17 cellular contexts compared by ENCODE assay signal in the genomic region with DNA sequence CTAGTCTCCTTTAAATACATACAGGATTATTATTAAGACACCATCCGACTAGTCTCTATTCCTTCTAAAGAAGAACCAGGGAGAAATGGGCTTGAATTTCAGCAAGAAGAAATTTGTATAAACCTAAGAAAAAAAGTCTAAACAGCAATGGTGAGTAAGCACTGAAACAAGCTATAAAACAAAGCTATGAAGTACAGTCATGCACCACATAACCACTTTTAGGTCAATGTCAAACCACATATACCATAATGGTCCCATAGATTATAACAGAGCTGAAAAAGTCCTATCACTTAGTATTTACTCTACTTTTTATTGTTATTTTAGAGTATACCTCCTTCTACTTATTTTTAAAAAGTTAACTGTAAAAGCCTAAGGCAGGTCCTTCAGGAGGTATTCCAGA.
DNase-seq lines count a peak whose midpoint lies in the region; ATAC-seq and TF ChIP-seq lines count a peak whose summit lies in the region.
"Had no signal": no experiment of that assay in that cellular context is flagged by ENCODE, and none has a peak within 500 bp of the region (broad histone marks: within the 10 kb centered on the region; RNA-seq: fewer than 3 reads in every experiment).

No MANE protein-coding gene starts in this region.

- H3K4me3 ChIP-seq in cardiac fibroblast (replicated peaks in 1 of 2; ENCODE audit: low read depth in 2 of 2, low read length in 2 of 2), result no peak overlapping the region
- H3K4me3 ChIP-seq: GM12878, SK-N-MC had no signal

- no peak for ATAC-seq in GM21390 (IDR thresholded peaks at IDR 0.05; ENCODE audit: unreplicated experiment)
- ATAC-seq: GM12878, left ventricle myocardium superior, Panc1 had no signal

- DNase-seq in AG20443 (ENCODE audit: low spot score) (peak; percentile 36), LHCN-M2 (ENCODE audit: low read depth) (peak; percentile 72), cardiac fibroblast (ENCODE audit: low read depth in 2 of 2) (peak; percentile 31 to 77), iris pigment epithelial cell (ENCODE audit: low read depth) (peak; percentile 81), anterior cingulate cortex (lab: John Stamatoyannopoulos, UW) (no peak), NCI-H2081 treated with DMSO at 0.1 percent for 48 hours (lab: John Stamatoyannopoulos, UW) (no peak)
- no peak for DNase-seq in activated CD4-positive, alpha-beta T cell treated with anti-CD3 and anti-CD28 coated beads, Interleukin-2, amount 50 U/mL, for 48 hours
- DNase-seq: Kasumi-1; left ventricle myocardium superior; NCI-H2171; NCI-H82; stimulated activated naive CD4-positive, alpha-beta T cell treated with Interleukin-2 at 50 U/mL for 16 hours; T-helper 9 cell had no signal

- TF ChIP-seq CTCF in cardiac fibroblast (IDR thresholded peaks at IDR 0.05; ENCODE audit: low read depth, low read length), result no peak

Comparison
In these comparisons a context has a peak if more than half of its experiments do, and no peak if none do; other contexts are left out.
1. DNase-seq: peak in AG20443 (single experiment), LHCN-M2 (single experiment), cardiac fibroblast (2 of 2) and iris pigment epithelial cell (single experiment); none in anterior cingulate cortex (0 of 58), NCI-H2081 treated with DMSO at 0.1 percent for 48 hours (single experiment) and activated CD4-positive, alpha-beta T cell treated with anti-CD3 and anti-CD28 coated beads, Interleukin-2, amount 50 U/mL, for 48 hours (0 of 2).